In genomic region chr10:11608159-11608966, GRCh38 we compare ENCODE assay signal across 1 cellular context.
TF ChIP-seq lines count a peak whose summit lies in the region.

No MANE protein-coding gene starts in this region.

TF ChIP-seq in IMR-90, 13 proteins besides CTCF, POLR2A, EP300 and RAD21 (continued from another document):
- TF ChIP-seq MAFK (IDR thresholded peaks at IDR 0.05; ENCODE audit: low read depth, low read length) (no peak), RCOR1 (IDR thresholded peaks at IDR 0.05; ENCODE audit: insufficient replicate concordance, low read length) (no peak), RFX5 (IDR thresholded peaks at IDR 0.05; ENCODE audit: low read depth, low read length) (no peak)
TF ChIP-seq in IMR-90: peak in this region for 0.
